Comparison of ENCODE assay signal across 1 cellular context in the genomic region with DNA sequence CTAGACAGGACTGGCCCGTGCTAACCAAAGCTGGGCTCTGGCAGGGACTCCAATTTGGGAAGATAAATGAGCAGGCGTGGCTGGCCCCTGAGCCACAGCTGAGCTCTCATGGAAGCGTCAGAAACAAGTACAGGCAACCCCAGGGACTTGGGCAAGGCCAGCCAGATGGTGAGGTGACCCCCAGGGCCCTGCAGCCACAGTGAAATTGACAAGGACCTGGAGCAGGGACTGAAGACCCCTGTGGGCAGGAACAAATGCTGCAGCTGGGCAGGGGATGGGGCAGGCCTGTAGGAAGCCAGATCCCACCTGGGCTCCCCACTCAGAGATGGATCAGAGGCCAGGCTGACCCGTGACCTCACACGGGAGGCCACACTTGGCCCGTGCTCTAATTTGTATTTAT.
TF ChIP-seq lines count a peak whose summit lies in the region.

No MANE protein-coding gene starts in this region.

TF ChIP-seq in GM23338, 12 proteins besides CTCF, POLR2A, EP300 and RAD21 (continued from another document):
- TF ChIP-seq ZNF462 (CRISPR knock-in tag; IDR thresholded peaks at IDR 0.05) (no peak), CREB1 (CRISPR knock-in tag; IDR thresholded peaks at IDR 0.05; ENCODE audit: low read depth) (no peak), ZNF114 (CRISPR knock-in tag; IDR thresholded peaks at IDR 0.05) (no peak)
